In genomic region chr14:69287096-69287991, GRCh38 we compare ENCODE assay signal across 1 cellular context.
TF ChIP-seq lines count a peak whose summit lies in the region.

No MANE protein-coding gene starts in this region.

TF ChIP-seq in WTC11, 78 proteins besides CTCF, POLR2A, EP300 and RAD21 (continued from another document):
- TF ChIP-seq, protein P1, sequence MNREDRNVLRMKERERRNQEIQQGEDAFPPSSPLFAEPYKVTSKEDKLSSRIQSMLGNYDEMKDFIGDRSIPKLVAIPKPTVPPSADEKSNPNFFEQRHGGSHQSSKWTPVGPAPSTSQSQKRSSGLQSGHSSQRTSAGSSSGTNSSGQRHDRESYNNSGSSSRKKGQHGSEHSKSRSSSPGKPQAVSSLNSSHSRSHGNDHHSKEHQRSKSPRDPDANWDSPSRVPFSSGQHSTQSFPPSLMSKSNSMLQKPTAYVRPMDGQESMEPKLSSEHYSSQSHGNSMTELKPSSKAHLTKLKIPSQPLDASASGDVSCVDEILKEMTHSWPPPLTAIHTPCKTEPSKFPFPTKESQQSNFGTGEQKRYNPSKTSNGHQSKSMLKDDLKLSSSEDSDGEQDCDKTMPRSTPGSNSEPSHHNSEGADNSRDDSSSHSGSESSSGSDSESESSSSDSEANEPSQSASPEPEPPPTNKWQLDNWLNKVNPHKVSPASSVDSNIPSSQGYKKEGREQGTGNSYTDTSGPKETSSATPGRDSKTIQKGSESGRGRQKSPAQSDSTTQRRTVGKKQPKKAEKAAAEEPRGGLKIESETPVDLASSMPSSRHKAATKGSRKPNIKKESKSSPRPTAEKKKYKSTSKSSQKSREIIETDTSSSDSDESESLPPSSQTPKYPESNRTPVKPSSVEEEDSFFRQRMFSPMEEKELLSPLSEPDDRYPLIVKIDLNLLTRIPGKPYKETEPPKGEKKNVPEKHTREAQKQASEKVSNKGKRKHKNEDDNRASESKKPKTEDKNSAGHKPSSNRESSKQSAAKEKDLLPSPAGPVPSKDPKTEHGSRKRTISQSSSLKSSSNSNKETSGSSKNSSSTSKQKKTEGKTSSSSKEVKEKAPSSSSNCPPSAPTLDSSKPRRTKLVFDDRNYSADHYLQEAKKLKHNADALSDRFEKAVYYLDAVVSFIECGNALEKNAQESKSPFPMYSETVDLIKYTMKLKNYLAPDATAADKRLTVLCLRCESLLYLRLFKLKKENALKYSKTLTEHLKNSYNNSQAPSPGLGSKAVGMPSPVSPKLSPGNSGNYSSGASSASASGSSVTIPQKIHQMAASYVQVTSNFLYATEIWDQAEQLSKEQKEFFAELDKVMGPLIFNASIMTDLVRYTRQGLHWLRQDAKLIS (CRISPR knock-in tag; IDR thresholded peaks at IDR 0.05; ENCODE audit: borderline replicate concordance) = no peak
- TF ChIP-seq, protein P2, sequence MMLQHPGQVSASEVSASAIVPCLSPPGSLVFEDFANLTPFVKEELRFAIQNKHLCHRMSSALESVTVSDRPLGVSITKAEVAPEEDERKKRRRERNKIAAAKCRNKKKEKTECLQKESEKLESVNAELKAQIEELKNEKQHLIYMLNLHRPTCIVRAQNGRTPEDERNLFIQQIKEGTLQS (CRISPR knock-in tag; conservative IDR thresholded peaks at IDR 0.05) = no peak
- TF ChIP-seq, protein P3, sequence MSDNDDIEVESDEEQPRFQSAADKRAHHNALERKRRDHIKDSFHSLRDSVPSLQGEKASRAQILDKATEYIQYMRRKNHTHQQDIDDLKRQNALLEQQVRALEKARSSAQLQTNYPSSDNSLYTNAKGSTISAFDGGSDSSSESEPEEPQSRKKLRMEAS (CRISPR knock-in tag; IDR thresholded peaks at IDR 0.05) = no peak
- TF ChIP-seq NFE2L1 (CRISPR knock-in tag; IDR thresholded peaks at IDR 0.05) = no peak
- no peak for TF ChIP-seq ERG (CRISPR knock-in tag; IDR thresholded peaks at IDR 0.05)
- TF ChIP-seq, protein P4, sequence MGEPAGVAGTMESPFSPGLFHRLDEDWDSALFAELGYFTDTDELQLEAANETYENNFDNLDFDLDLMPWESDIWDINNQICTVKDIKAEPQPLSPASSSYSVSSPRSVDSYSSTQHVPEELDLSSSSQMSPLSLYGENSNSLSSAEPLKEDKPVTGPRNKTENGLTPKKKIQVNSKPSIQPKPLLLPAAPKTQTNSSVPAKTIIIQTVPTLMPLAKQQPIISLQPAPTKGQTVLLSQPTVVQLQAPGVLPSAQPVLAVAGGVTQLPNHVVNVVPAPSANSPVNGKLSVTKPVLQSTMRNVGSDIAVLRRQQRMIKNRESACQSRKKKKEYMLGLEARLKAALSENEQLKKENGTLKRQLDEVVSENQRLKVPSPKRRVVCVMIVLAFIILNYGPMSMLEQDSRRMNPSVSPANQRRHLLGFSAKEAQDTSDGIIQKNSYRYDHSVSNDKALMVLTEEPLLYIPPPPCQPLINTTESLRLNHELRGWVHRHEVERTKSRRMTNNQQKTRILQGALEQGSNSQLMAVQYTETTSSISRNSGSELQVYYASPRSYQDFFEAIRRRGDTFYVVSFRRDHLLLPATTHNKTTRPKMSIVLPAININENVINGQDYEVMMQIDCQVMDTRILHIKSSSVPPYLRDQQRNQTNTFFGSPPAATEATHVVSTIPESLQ (CRISPR knock-in tag; IDR thresholded peaks at IDR 0.05) = no peak
- TF ChIP-seq, protein P5, sequence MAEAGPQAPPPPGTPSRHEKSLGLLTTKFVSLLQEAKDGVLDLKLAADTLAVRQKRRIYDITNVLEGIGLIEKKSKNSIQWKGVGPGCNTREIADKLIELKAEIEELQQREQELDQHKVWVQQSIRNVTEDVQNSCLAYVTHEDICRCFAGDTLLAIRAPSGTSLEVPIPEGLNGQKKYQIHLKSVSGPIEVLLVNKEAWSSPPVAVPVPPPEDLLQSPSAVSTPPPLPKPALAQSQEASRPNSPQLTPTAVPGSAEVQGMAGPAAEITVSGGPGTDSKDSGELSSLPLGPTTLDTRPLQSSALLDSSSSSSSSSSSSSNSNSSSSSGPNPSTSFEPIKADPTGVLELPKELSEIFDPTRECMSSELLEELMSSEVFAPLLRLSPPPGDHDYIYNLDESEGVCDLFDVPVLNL (CRISPR knock-in tag; IDR thresholded peaks at IDR 0.05; ENCODE audit: borderline replicate concordance, low read depth) = no peak
- no peak for TF ChIP-seq ARID4B (CRISPR knock-in tag; IDR thresholded peaks at IDR 0.05; ENCODE audit: borderline replicate concordance)
- TF ChIP-seq ZBTB43 (CRISPR knock-in tag; IDR thresholded peaks at IDR 0.05) = no peak
- no peak for TF ChIP-seq MXD4 (CRISPR knock-in tag; IDR thresholded peaks at IDR 0.05; ENCODE audit: borderline replicate concordance)
